In the genomic region with DNA sequence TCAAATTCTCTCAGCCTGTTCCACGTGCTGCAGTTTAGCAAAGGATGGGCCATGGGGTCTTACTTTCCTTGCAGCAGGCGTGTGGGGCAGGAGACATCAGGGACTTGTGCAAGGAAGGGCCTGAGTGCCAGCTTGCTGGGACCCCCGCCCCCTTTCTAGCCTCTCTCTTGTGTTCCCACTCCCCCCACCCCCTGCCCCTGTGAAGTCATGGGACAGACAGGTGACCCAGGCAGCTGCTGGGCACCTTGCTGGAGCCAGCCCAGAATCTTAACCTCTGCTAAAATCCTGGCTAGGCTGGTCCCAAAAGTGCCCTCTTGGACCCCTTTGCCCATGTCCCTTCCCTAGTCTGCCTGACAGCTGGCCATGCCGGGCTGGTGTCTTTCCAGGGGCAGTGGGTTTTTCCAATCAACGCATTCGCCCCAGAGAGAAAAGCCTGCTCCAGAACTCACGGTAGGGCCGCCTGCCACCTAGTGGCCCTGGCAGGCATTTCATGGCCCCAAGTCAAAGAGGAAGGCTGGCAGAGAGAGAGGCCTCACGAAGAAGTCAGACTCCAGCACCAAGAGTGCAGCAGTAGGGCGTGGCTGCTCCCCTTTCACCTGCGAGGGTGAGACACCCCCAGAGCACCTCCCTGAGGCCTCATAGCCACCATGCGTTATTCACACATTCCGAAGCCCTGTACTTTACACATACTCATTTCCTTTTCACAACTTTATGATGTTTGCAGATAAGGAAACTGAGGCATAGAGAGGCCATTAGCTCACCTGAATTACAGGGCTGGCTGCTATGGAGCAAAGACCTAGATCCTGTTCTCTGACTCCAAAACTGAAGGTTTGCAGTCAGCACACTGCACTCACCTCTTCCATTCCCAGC, we compare ENCODE assay signal across 8 cellular contexts.
DNase-seq lines count a peak whose midpoint lies in the region; ATAC-seq lines count a peak whose summit lies in the region.

No MANE protein-coding gene starts in this region.

- H3K36me3 Mint-ChIP-seq in activated naive CD8-positive, alpha-beta T cell, result peaks cover 6% of the 10 kb centered on the region

- DNase-seq in G401 (ENCODE audit: low spot score) (peak; percentile 69), M059J (ENCODE audit: low read depth) (peak; percentile 56), SW480 (ENCODE audit: low spot score) (peak; percentile 75), Right ventricle myocardium superior (peak; percentile 89), pulmonary artery endothelial cell (ENCODE audit: low read depth, low spot score) (peak; percentile 33)

- H3K27ac Mint-ChIP-seq in activated naive CD8-positive, alpha-beta T cell, result peak overlapping the region; percentile 82

- in situ Hi-C loops in G401 (cut with HindIII; ENCODE audit: low sequenced_read_pairs), result no loop called here

- H3K27me3 Mint-ChIP-seq in activated naive CD8-positive, alpha-beta T cell, result no peaks in the 10 kb centered on the region

- H3K9me3 Mint-ChIP-seq in activated naive CD8-positive, alpha-beta T cell (ENCODE audit: low read depth), result no peaks in the 10 kb centered on the region

- H3K4me1 Mint-ChIP-seq in activated naive CD8-positive, alpha-beta T cell (ENCODE audit: low read depth), result peaks cover 38% of the 10 kb centered on the region

- H3K4me3 Mint-ChIP-seq in activated naive CD8-positive, alpha-beta T cell, result no peak overlapping the region

- peak; percentile 78 for ATAC-seq in Right ventricle myocardium superior (ENCODE audit: poor library complexity)
- ATAC-seq in GM21619 (IDR thresholded peaks at IDR 0.05; ENCODE audit: unreplicated experiment), result no peak
- no peak for ATAC-seq in GM21423 (IDR thresholded peaks at IDR 0.05; ENCODE audit: unreplicated experiment)

- intact Hi-C loops in Right ventricle myocardium superior (cut with DNase I), result no loop called here

Comparison
In these comparisons a context has a peak if more than half of its experiments do, and no peak if none do; other contexts are left out.
1. DNase-seq: peak in every context shown above with its lines; median percentile 89 in Right ventricle myocardium superior; 75 in SW480; 69 in G401; 56 in M059J; 33 in pulmonary artery endothelial cell.